In genomic region chr7:27179503-27180430, GRCh38 we compare ENCODE assay signal across 8 cellular contexts. TPM values are rescaled to one million over a fixed set of nuclear protein-coding genes. Genes with fewer than 3 reads are reported as not detected.
DNase-seq lines count a peak whose midpoint lies in the region; ATAC-seq and TF ChIP-seq lines count a peak whose summit lies in the region.

No MANE protein-coding gene starts in this region.

- peak overlapping the region; percentile 64 for H2AFZ ChIP-seq in IMR-90 (replicated peaks; ENCODE audit: low read length, poor library complexity)

- H4K5ac ChIP-seq in IMR-90 (ENCODE audit: low read depth, low read length), result no peak overlapping the region

- peaks cover 5% of the 10 kb centered on the region; the same call in 1 of the 2 replicates for H4K20me1 ChIP-seq in IMR-90 (ENCODE audit: insufficient read depth, low read length)

- no peak overlapping the region for H2AK9ac ChIP-seq in IMR-90 (replicated peaks; ENCODE audit: low read depth, low read length, poor library complexity)

- dilution Hi-C loops in IMR-90 (cut with HindIII; ENCODE audit: low sequenced_read_pairs, unreplicated experiment), result no loop called here

- peaks cover 87% of the 10 kb centered on the region for H3K27me3 ChIP-seq in IMR-90 (ENCODE audit: control insufficient read depth, insufficient read depth, low read length)

- peak overlapping the region; percentile 45 for H3K4me2 ChIP-seq in IMR-90 (ENCODE audit: low read depth, low read length)

- peak; percentile 90 for DNase-seq in Caki2 (ENCODE audit: low read depth)
- peak; percentile 45 for DNase-seq in IMR-90
- DNase-seq in activated B cell treated with CpG ODN at 0.5 μM for 24 hours, result peak; percentile 29
- peak; percentile 37 for DNase-seq in cerebellum (ENCODE audit: low spot score)
- DNase-seq in lower leg skin (ENCODE audit: low spot score in 2 of 2), result peak; percentile 69 to 95
- peak; percentile 38 for DNase-seq in stimulated activated CD8-positive, alpha-beta memory T cell treated with anti-CD3 and anti-CD28 coated beads, Interleukin-4, amount 100 ng/mL, for 24 hours (ENCODE audit: low read depth)
- no peak for DNase-seq in middle frontal gyrus (ENCODE audit: extremely low spot score, low spot score)

- H3K9me3 Mint-ChIP-seq in activated B cell treated with CpG ODN at 0.5 μM for 24 hours, result no peaks in the 10 kb centered on the region

- no peak overlapping the region for H3K14ac ChIP-seq in IMR-90 (replicated peaks; ENCODE audit: low read depth, low read length)

- intact Hi-C loops in IMR-90 (cut with micrococcal nuclease) (no loop called here), activated B cell treated with CpG ODN at 0.5 μM for 24 hours (cut with micrococcal nuclease) (no loop called here), lower leg skin (cut with DNase I; ENCODE audit: low total_unique reads) (no loop called here)

- H3K27me3 Mint-ChIP-seq in activated B cell treated with CpG ODN at 0.5 μM for 24 hours, result peaks cover 69% of the 10 kb centered on the region

- H2BK15ac ChIP-seq in IMR-90 (ENCODE audit: low read depth, low read length), result no peak overlapping the region

- no peaks in the 10 kb centered on the region for H3K36me3 Mint-ChIP-seq in activated B cell treated with CpG ODN at 0.5 μM for 24 hours (ENCODE audit: low read depth)

- no TSS peak for BruUV-seq in IMR-90 (replicated peaks; lab: Mats Ljungman, UMichigan)

- no peaks in the 10 kb centered on the region for H3K36me3 ChIP-seq in IMR-90 (ENCODE audit: control insufficient read depth, insufficient read depth, low read length)

- H3K9me1 ChIP-seq in IMR-90 (ENCODE audit: insufficient read depth, low read length), result no peaks in the 10 kb centered on the region

- peak; percentile 35 for TF ChIP-seq RAD21 in IMR-90 (IDR thresholded peaks at IDR 0.05; ENCODE audit: low read length)

- H3K79me1 ChIP-seq in IMR-90 (ENCODE audit: low read depth in 1 of 2, low read length in 2 of 2), result no peaks in the 10 kb centered on the region

- no peak overlapping the region for H3K23ac ChIP-seq in IMR-90 (ENCODE audit: low read depth, low read length)

- H2BK120ac ChIP-seq in IMR-90 (ENCODE audit: low read depth, low read length), result no peak overlapping the region

- H3K4me1 Mint-ChIP-seq in activated B cell treated with CpG ODN at 0.5 μM for 24 hours, result peaks cover 15% of the 10 kb centered on the region

- TF ChIP-seq POLR2A in IMR-90 (IDR thresholded peaks at IDR 0.05; ENCODE audit: low read depth, low read length) (no peak), lower leg skin (IDR thresholded peaks at IDR 0.05) (no peak)

- H4K8ac ChIP-seq in IMR-90 (ENCODE audit: low read depth in 2 of 2, low read length in 2 of 2), result no peak overlapping the region

- no peak overlapping the region for H3K18ac ChIP-seq in IMR-90 (ENCODE audit: low read depth, low read length)

- TF ChIP-seq CTCF in IMR-90 (conservative IDR thresholded peaks at IDR 0.05; ENCODE audit: low read depth, low read length), result peak; percentile 78
- TF ChIP-seq CTCF in activated B cell treated with CpG ODN at 0.5 μM for 24 hours (IDR thresholded peaks at IDR 0.05), result peak; percentile 24
- TF ChIP-seq CTCF in lower leg skin (IDR thresholded peaks at IDR 0.05), result peak in 1 of 3 donors; percentile 53

- H3K27ac ChIP-seq in IMR-90 (ENCODE audit: insufficient read depth, low read length), result no peak overlapping the region

- no peak overlapping the region for H3K4ac ChIP-seq in IMR-90 (ENCODE audit: low read depth, low read length)

- peaks cover 1% of the 10 kb centered on the region; the same call in 1 of the 2 replicates for H3K4me1 ChIP-seq in IMR-90 (ENCODE audit: control insufficient read depth, insufficient read depth, low read length)

- WGBS in IMR-90 (ENCODE audit: extremely low coverage in 2 of 2, insufficient read length in 1 of 2), 2 experiments, result 9% methylated on average over 24 of the region's 56 CpGs; no CpG with 5 or more reads in 1 of the 2 experiments
- 23 to 24% methylated on average over 56 of the region's 56 CpGs for WGBS in lower leg skin, 2 donors

- no peak overlapping the region for H3K9ac ChIP-seq in IMR-90 (ENCODE audit: low read depth, low read length)

- H2BK5ac ChIP-seq in IMR-90 (ENCODE audit: low read depth, low read length, poor library complexity, severe bottlenecking), result no peak overlapping the region

- H3K4me3 Mint-ChIP-seq in activated B cell treated with CpG ODN at 0.5 μM for 24 hours, result peak overlapping the region; percentile 39

- POLR2A ChIA-PET in IMR-90 (lab: Charles Lee; ENCODE audit: unreplicated experiment) (no interaction called here), activated B cell treated with CpG ODN at 0.5 μM for 24 hours (lab: Charles Lee) (interaction anchor here (0.6 kb wide), 1 partner anchor 39 kb away, joined by 4 read pairs; no protein-coding TSS in a partner anchor)

- no peak overlapping the region for H4K91ac ChIP-seq in IMR-90 (ENCODE audit: insufficient read depth, low read depth, low read length)

- ATAC-seq in IMR-90 (ENCODE audit: low read depth) (peak; percentile 84), activated B cell treated with CpG ODN at 0.5 μM for 24 hours (ENCODE audit: low read depth) (peak; percentile 47), HG03520 (IDR thresholded peaks at IDR 0.05; ENCODE audit: unreplicated experiment) (no peak)

- CTCF ChIA-PET in IMR-90 (lab: Yijun Ruan, JAX), result interaction anchor here (0.6 to 1.3 kb wide), 12 partner anchors 10 to 1520 kb away, joined by 3 to 5 read pairs (median 3); partner anchors contain the start of gene HOXA5
- CTCF ChIA-PET in activated B cell treated with CpG ODN at 0.5 μM for 24 hours (lab: Charles Lee), result interaction anchor here (1.2 to 2.0 kb wide), 4 partner anchors 10 to 1287 kb away, joined by 4 to 10 read pairs (median 7); no protein-coding TSS in a partner anchor

- in situ Hi-C loops in Caki2 (cut with HindIII; ENCODE audit: low pct_unique_long_range_greater_than_20kb, low sequenced_read_pairs) (no loop called here), IMR-90 (cut with MboI; ENCODE audit: low sequenced_read_pairs) (no loop called here)

- no peak overlapping the region for H2BK20ac ChIP-seq in IMR-90 (ENCODE audit: low read depth, low read length)

- peaks cover 4% of the 10 kb centered on the region; the same call in 1 of the 2 replicates for H3K9me3 ChIP-seq in IMR-90 (ENCODE audit: control insufficient read depth, insufficient read depth, low read length)

- no peak overlapping the region for H3K4me3 ChIP-seq in IMR-90 (ENCODE audit: insufficient read depth, low read depth, low read length)
- no peak overlapping the region for H3K4me3 ChIP-seq in lower leg skin (ENCODE audit: low read depth, poor library complexity, severe bottlenecking)

- no peak overlapping the region for H3K27ac Mint-ChIP-seq in activated B cell treated with CpG ODN at 0.5 μM for 24 hours

- no peak overlapping the region for H2AK5ac ChIP-seq in IMR-90 (ENCODE audit: low read depth, low read length)

- H3K56ac ChIP-seq in IMR-90 (ENCODE audit: extremely low read depth, insufficient read depth, low read length), result no peak overlapping the region

TF ChIP-seq in IMR-90, 13 proteins besides CTCF, POLR2A, EP300 and RAD21 (continues in another document):
- no peak for TF ChIP-seq FOS (IDR thresholded peaks at IDR 0.05; ENCODE audit: low read depth, low read length)
- TF ChIP-seq SMC3 (IDR thresholded peaks at IDR 0.05; ENCODE audit: low read depth, low read length), result peak; percentile 34; the same call in 1 of the 2 replicates
- no peak for TF ChIP-seq CHD1 (IDR thresholded peaks at IDR 0.05; ENCODE audit: low read depth, low read length)

RNA-seq across cellular contexts. Expression of gene HOXA11, which starts 5.3 kb away (rescaled TPM):
- total RNA-seq in Caki2 (2014; rRNA removed; shearing (Covaris generic); ENCODE audit: low replicate concordance), result not detected in 2 replicates
- not detected in 2 replicates for total RNA-seq in IMR-90 (2012; rRNA removed)
- 0.04 and 0.05 TPM in 2 replicates for polyA plus RNA-seq in IMR-90 (2012; rRNA removed)
- 0.05 TPM in 1 of 2 replicates, not detected in the other for polyA plus RNA-seq in IMR-90 (2012; cell fraction: cytosol; rRNA removed)
- 0.04 TPM in 1 of 2 replicates, not detected in the other for polyA plus RNA-seq in IMR-90 (2012; cell fraction: nucleus; rRNA removed; ENCODE audit: low replicate concordance)
- total RNA-seq in activated B cell treated with CpG ODN at 0.5 μM for 24 hours, result not detected in 2 replicates
- total RNA-seq in cerebellum, result not detected
- 1 to 10 TPM in 2 of 4 donors, under 1 TPM in 1, not detected in 1; 0.27 to 1.4 (median 1.0) TPM for total RNA-seq in lower leg skin

RNA-seq across cellular contexts. Expression of gene HOXA10, which starts 5.6 kb away (rescaled TPM):
- 22.1 and 31.5 TPM in 2 replicates for total RNA-seq in Caki2 (2014; rRNA removed; shearing (Covaris generic); ENCODE audit: low replicate concordance)
- total RNA-seq in IMR-90 (2012; rRNA removed), result 0.18 and 0.28 TPM in 2 replicates
- 0.10 TPM in 2 replicates for polyA plus RNA-seq in IMR-90 (2012; rRNA removed)
- polyA plus RNA-seq in IMR-90 (2012; cell fraction: cytosol; rRNA removed), result 0.05 and 0.30 TPM in 2 replicates
- polyA plus RNA-seq in IMR-90 (2012; cell fraction: nucleus; rRNA removed; ENCODE audit: low replicate concordance), result 0.04 and 0.19 TPM in 2 replicates
- 0.24 TPM in 1 of 2 replicates, not detected in the other for total RNA-seq in activated B cell treated with CpG ODN at 0.5 μM for 24 hours
- total RNA-seq in cerebellum, result not detected
- total RNA-seq in lower leg skin, result 10 to 100 TPM in 1 of 4 donors, 1 to 10 TPM in 3; 4.9 to 11.2 (median 6.7) TPM

RNA-seq across cellular contexts. Expression of gene HOXA9, which starts 14.4 kb away (rescaled TPM):
- 46.9 and 62.2 TPM in 2 replicates for total RNA-seq in Caki2 (2014; rRNA removed; shearing (Covaris generic); ENCODE audit: low replicate concordance)
- total RNA-seq in IMR-90 (2012; rRNA removed) (0.18 and 0.28 TPM in 2 replicates), activated B cell treated with CpG ODN at 0.5 μM for 24 hours (not detected in 2 replicates), cerebellum (not detected), lower leg skin (10 to 100 TPM; 43.1 to 50.1 (median 46.9) TPM)
- polyA plus RNA-seq in IMR-90 (2012; rRNA removed), result 0.32 and 0.59 TPM in 2 replicates
- 0.10 and 0.26 TPM in 2 replicates for polyA plus RNA-seq in IMR-90 (2012; cell fraction: cytosol; rRNA removed)
- polyA plus RNA-seq in IMR-90 (2012; cell fraction: nucleus; rRNA removed; ENCODE audit: low replicate concordance), result 0.59 and 0.63 TPM in 2 replicates

RNA-seq across cellular contexts. Expression of gene HOXA13, which starts 20.1 kb away (rescaled TPM):
- 0.70 and 1.2 TPM in 2 replicates for total RNA-seq in Caki2 (2014; rRNA removed; shearing (Covaris generic); ENCODE audit: low replicate concordance)
- total RNA-seq in IMR-90 (2012; rRNA removed), result not detected in 2 replicates
- polyA plus RNA-seq in IMR-90 (2012; rRNA removed), result not detected in 2 replicates
- not detected in 2 replicates for polyA plus RNA-seq in IMR-90 (2012; cell fraction: cytosol; rRNA removed)
- polyA plus RNA-seq in IMR-90 (2012; cell fraction: nucleus; rRNA removed; ENCODE audit: low replicate concordance), result not detected in 2 replicates
- total RNA-seq in activated B cell treated with CpG ODN at 0.5 μM for 24 hours, result not detected in 2 replicates
- total RNA-seq in cerebellum, result not detected
- under 1 TPM; 0.11 to 0.54 (median 0.27) TPM for total RNA-seq in lower leg skin

RNA-seq across cellular contexts. Expression of gene HOXA7, which starts 23.3 kb away (rescaled TPM):
- total RNA-seq in Caki2 (2014; rRNA removed; shearing (Covaris generic); ENCODE audit: low replicate concordance), result 5.1 TPM in 1 of 2 replicates, not detected in the other
- total RNA-seq in IMR-90 (2012; rRNA removed) (under 0.01 and 0.18 TPM in 2 replicates), activated B cell treated with CpG ODN at 0.5 μM for 24 hours (not detected in 2 replicates), cerebellum (not detected), lower leg skin (10 to 100 TPM; 10.0 to 26.1 (median 18.1) TPM)
- 1.7 TPM in 2 replicates for polyA plus RNA-seq in IMR-90 (2012; rRNA removed)
- 2.0 and 2.2 TPM in 2 replicates for polyA plus RNA-seq in IMR-90 (2012; cell fraction: cytosol; rRNA removed)
- 0.51 and 0.71 TPM in 2 replicates for polyA plus RNA-seq in IMR-90 (2012; cell fraction: nucleus; rRNA removed; ENCODE audit: low replicate concordance)

Comparison
In these comparisons a context has a peak if more than half of its experiments do, and no peak if none do; other contexts are left out.
1. RNA of gene HOXA9, which starts 14.4 kb away (total RNA-seq): 43.1 to 50.1 TPM in lower leg skin and 46.9 to 62.2 TPM in Caki2; not detected in cerebellum (single experiment), 0.18 to 0.28 TPM in IMR-90 and not detected in activated B cell treated with CpG ODN at 0.5 μM for 24 hours; every median in the first group is over 10 times any median in the second.